22 cellular contexts compared by ENCODE assay signal in the genomic region with DNA sequence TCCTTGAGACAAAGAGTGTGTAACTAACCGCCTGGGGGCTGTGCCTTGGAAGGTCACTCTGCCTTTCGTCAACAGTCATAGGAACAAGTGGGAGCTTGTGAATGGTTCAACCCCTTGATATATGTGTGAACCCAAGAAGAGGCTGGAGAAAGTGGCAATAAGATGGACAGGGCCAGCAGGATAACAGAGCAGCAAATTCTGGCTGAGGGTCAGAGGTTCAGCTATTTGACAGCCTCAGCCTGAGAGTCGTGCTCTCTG.
"Had no signal": no experiment of that assay in that cellular context is flagged by ENCODE, and none has a peak within 500 bp of the region (broad histone marks: within the 10 kb centered on the region; RNA-seq: fewer than 3 reads in every experiment).

No MANE protein-coding gene starts in this region.

- H3K9me3 ChIP-seq: SJSA1 had no signal

- DNase-seq: Kasumi-1, MM.1S, NCI-H1092 treated with DMSO at 0.1 percent for 48 hours, NCI-H1436 treated with DMSO at 0.1 percent for 48 hours, NCI-H1694, NCI-H187 treated with DMSO at 0.1 percent for 48 hours, NCI-H2029 treated with DMSO at 0.1 percent for 48 hours, NCI-H2171 treated with DMSO at 0.1 percent for 48 hours, NCI-H226, NCI-H446 treated with DMSO at 0.1 percent for 48 hours, NCI-H510A treated with DMSO at 0.1 percent for 48 hours, NCI-H526, NCI-H748 treated with DMSO at 0.1 percent for 48 hours, RPMI8226, SIG-M5 had no signal

- H3K27ac Mint-ChIP-seq: IgD-negative memory B cell had no signal

- FAIRE-seq: K562, RCC 7860 had no signal

- H3K36me3 ChIP-seq: SJSA1 had no signal

- H3K9me3 Mint-ChIP-seq: IgD-negative memory B cell had no signal

- H3K4me1 ChIP-seq: SJSA1 had no signal

- H3K9ac ChIP-seq: KMS-11 had no signal

- H3K4me2 ChIP-seq: KMS-11 had no signal

- H3K27ac ChIP-seq: HL-60, KMS-11, SJSA1, SK-N-MC had no signal

- H3K4me3 ChIP-seq: K562, SJSA1, SK-N-MC had no signal

- ATAC-seq: K562 had no signal
